Comparison of ENCODE assay signal across 9 cellular contexts in genomic region chr19:17402982-17403855, GRCh38. TPM values are rescaled to one million over a fixed set of nuclear protein-coding genes. Genes with fewer than 3 reads are reported as not detected.
DNase-seq lines count a peak whose midpoint lies in the region; ATAC-seq lines count a peak whose summit lies in the region.
"Had no signal": no experiment of that assay in that cellular context is flagged by ENCODE, and none has a peak within 500 bp of the region (broad histone marks: within the 10 kb centered on the region; RNA-seq: fewer than 3 reads in every experiment).

No MANE protein-coding gene starts in this region.

- H3K36me3 ChIP-seq in HUES64 (ENCODE audit: insufficient read depth, low read length) (peaks cover 23% of the 10 kb centered on the region), iPS DF 6.9 (ENCODE audit: control insufficient read depth, insufficient read depth, low read length) (no peaks in the 10 kb centered on the region)
- H3K36me3 ChIP-seq: pancreas had no signal

- H3K4me3 ChIP-seq in HUES64 (ENCODE audit: low read length) (peak overlapping the region; percentile 76), iPS DF 6.9 (ENCODE audit: low read length) (peak overlapping the region; percentile 50; the same call in 1 of the 2 replicates)

- H3K27ac ChIP-seq in HUES64 (ENCODE audit: low read depth, low read length), result peak overlapping the region; percentile 87
- no peak overlapping the region for H3K27ac ChIP-seq in iPS DF 6.9 (ENCODE audit: low read length)
- H3K27ac ChIP-seq: pancreas had no signal

- 26% methylated on average over 29 of the region's 36 CpGs for WGBS in HUES64
- WGBS in iPS DF 6.9 (ENCODE audit: insufficient coverage, insufficient read length), result no CpG with 5 or more reads among the region's 36 CpGs

- H3K9me3 ChIP-seq in HUES64 (ENCODE audit: insufficient read depth, low read depth, low read length) (no peaks in the 10 kb centered on the region), iPS DF 6.9 (ENCODE audit: control insufficient read depth, insufficient read depth, low read length) (no peaks in the 10 kb centered on the region)
- H3K9me3 ChIP-seq: pancreas had no signal

- H3K27me3 ChIP-seq in HUES64 (ENCODE audit: insufficient read depth, low read length) (no peaks in the 10 kb centered on the region), iPS DF 6.9 (ENCODE audit: control insufficient read depth, insufficient read depth, low read length) (no peaks in the 10 kb centered on the region)
- H3K27me3 ChIP-seq: pancreas had no signal

- ATAC-seq in GM21367 (IDR thresholded peaks at IDR 0.05; ENCODE audit: unreplicated experiment) (no peak), HG03442 (IDR thresholded peaks at IDR 0.05; ENCODE audit: unreplicated experiment) (no peak)

- DNase-seq in AG08396 (ENCODE audit: low spot score) (peak; percentile 68), iPS DF 6.9 (ENCODE audit: low read depth, low spot score) (no peak), NCI-H2196 treated with DMSO at 0.1 percent for 48 hours (lab: John Stamatoyannopoulos, UW; ENCODE audit: unreplicated experiment) (no peak)
- peak; percentile 83 for DNase-seq in activated CD8-positive, alpha-beta memory T cell treated with anti-CD3 and anti-CD28 coated beads, Interleukin-2, amount 50 U/mL, for 48 hours
- DNase-seq in stimulated activated naive CD4-positive, alpha-beta T cell (lab: John Stamatoyannopoulos, UW), result peak in 5 of 6 experiments; percentile 20 to 46 (median 41)
- DNase-seq: pancreas had no signal

- peak overlapping the region; percentile 63; the same call in 1 of the 2 replicates for H3K9ac ChIP-seq in HUES64 (ENCODE audit: low read depth, low read length)

- H3K4me1 ChIP-seq in HUES64 (ENCODE audit: insufficient read depth, low read length) (peaks cover 22% of the 10 kb centered on the region), iPS DF 6.9 (ENCODE audit: control insufficient read depth, insufficient read depth, low read length) (peaks cover 4% of the 10 kb centered on the region; the same call in 1 of the 2 replicates)
- H3K4me1 ChIP-seq: pancreas had no signal

RNA-seq across cellular contexts. Expression of gene BST2, which starts 2.2 kb away (rescaled TPM):
- polyA plus RNA-seq in HUES64 (2013, experiment 1 of 2), result 33.3 TPM
- polyA plus RNA-seq in HUES64 (2013, experiment 2 of 2), result 47.2 TPM

RNA-seq across cellular contexts. Expression of gene CCDC194, which starts 9.2 kb away (rescaled TPM):
- 0.25 TPM for polyA plus RNA-seq in HUES64 (2013, experiment 1 of 2)
- not detected for polyA plus RNA-seq in HUES64 (2013, experiment 2 of 2)
- polyA plus RNA-seq: pancreas had no signal

RNA-seq across cellular contexts. Expression of gene MVB12A, which starts 16.6 kb away (rescaled TPM):
- 31.2 TPM for polyA plus RNA-seq in HUES64 (2013, experiment 1 of 2)
- 41.1 TPM for polyA plus RNA-seq in HUES64 (2013, experiment 2 of 2)

RNA-seq across cellular contexts. Expression of gene PLVAP, which starts 26.1 kb away (rescaled TPM):
- polyA plus RNA-seq in HUES64 (2013, experiment 1 of 2), result 0.80 TPM
- 0.57 TPM for polyA plus RNA-seq in HUES64 (2013, experiment 2 of 2)

RNA-seq across cellular contexts. Expression of gene TMEM221, which starts 45.2 kb away (rescaled TPM):
- 0.85 TPM for polyA plus RNA-seq in HUES64 (2013, experiment 1 of 2)
- polyA plus RNA-seq in HUES64 (2013, experiment 2 of 2), result 1.3 TPM

Comparison
In these comparisons a context has a peak if more than half of its experiments do, and no peak if none do; other contexts are left out.
1. DNase-seq: peak in AG08396 (single experiment), activated CD8-positive, alpha-beta memory T cell treated with anti-CD3 and anti-CD28 coated beads, Interleukin-2, amount 50 U/mL, for 48 hours (single experiment) and stimulated activated naive CD4-positive, alpha-beta T cell (5 of 6); none in iPS DF 6.9 (single experiment) and NCI-H2196 treated with DMSO at 0.1 percent for 48 hours (single experiment).